12 cellular contexts compared by ENCODE assay signal in genomic region chr15:77402740-77403379, GRCh38. TPM values are rescaled to one million over a fixed set of nuclear protein-coding genes. Genes with fewer than 3 reads are reported as not detected.
A peak's percentile ranks its signal among the peaks of the same experiment; 100 is the strongest.
DNase-seq lines count a peak whose midpoint lies in the region; ATAC-seq and TF ChIP-seq lines count a peak whose summit lies in the region.
"Had no signal": no experiment of that assay in that cellular context is flagged by ENCODE, and none has a peak within 500 bp of the region (broad histone marks: within the 10 kb centered on the region; RNA-seq: fewer than 3 reads in every experiment).

No MANE protein-coding gene starts in this region.

- DNase-seq in ELR (ENCODE audit: low read depth) (peak; percentile 59), MG63 (peak; percentile 47), cardiac fibroblast (ENCODE audit: low read depth in 2 of 2) (peak; percentile 80 to 82), skeletal muscle cell (ENCODE audit: low read depth) (peak; percentile 62)
- DNase-seq in stimulated activated CD4-positive, alpha-beta T cell treated with anti-CD3 and anti-CD28 coated beads, Interleukin-1b, Interleukin-23, amount 100 ng/mL, for 48 hours, result no peak
- DNase-seq: left ventricle myocardium inferior; NCI-H510A treated with DMSO at 0.1 percent for 48 hours; ovary; stimulated activated CD4-positive, alpha-beta T cell treated with anti-CD3 and anti-CD28 coated beads, Interleukin-4, amount 100 ng/mL, for 4 hours; T-cell had no signal

- peaks cover 25% of the 10 kb centered on the region for H3K9me3 ChIP-seq in MG63
- H3K9me3 ChIP-seq: ovary had no signal

- no peaks in the 10 kb centered on the region for H3K27me3 ChIP-seq in MG63
- H3K27me3 ChIP-seq: ovary had no signal

- no peak for TF ChIP-seq CTCF in cardiac fibroblast (IDR thresholded peaks at IDR 0.05; ENCODE audit: low read depth, low read length)

- H3K4me3 ChIP-seq in MG63, result no peak overlapping the region
- H3K4me3 ChIP-seq in cardiac fibroblast (replicated peaks in 1 of 2; ENCODE audit: low read depth in 2 of 2, low read length in 2 of 2), result no peak overlapping the region
- no peak overlapping the region for H3K4me3 ChIP-seq in skeletal muscle cell (ENCODE audit: low read depth, low read length)
- H3K4me3 ChIP-seq: left ventricle myocardium inferior, ovary had no signal

- ATAC-seq in GM18858 (IDR thresholded peaks at IDR 0.05; ENCODE audit: unreplicated experiment) (no peak), GM19452 (IDR thresholded peaks at IDR 0.05; ENCODE audit: unreplicated experiment) (no peak)
- ATAC-seq: T-cell had no signal

- H3K36me3 ChIP-seq in MG63, result no peaks in the 10 kb centered on the region; the same call in 1 of the 2 replicates
- H3K36me3 ChIP-seq: ovary had no signal

RNA-seq across cellular contexts. Expression of gene PEAK1, which starts 17.0 kb away (rescaled TPM):
- total RNA-seq in MG63 (2014; rRNA removed; shearing (Covaris generic); ENCODE audit: low replicate concordance), result 22.3 and 71.9 TPM in 2 replicates

RNA-seq across cellular contexts. Expression of gene HMG20A, which starts 17.8 kb away (rescaled TPM):
- 6.2 and 6.8 TPM in 2 replicates for total RNA-seq in MG63 (2014; rRNA removed; shearing (Covaris generic); ENCODE audit: low replicate concordance)
